In genomic region chr10:73759512-73760115, GRCh38 we compare ENCODE assay signal across 8 cellular contexts. TPM values are rescaled to one million over a fixed set of nuclear protein-coding genes. Genes with fewer than 3 reads are reported as not detected.
DNase-seq lines count a peak whose midpoint lies in the region; ATAC-seq and TF ChIP-seq lines count a peak whose summit lies in the region.

No MANE protein-coding gene starts in this region.

- no peak for TF ChIP-seq CTCF in WERI-Rb-1 (IDR thresholded peaks at IDR 0.05; ENCODE audit: low read depth, low read length)

- H3K36me3 ChIP-seq in CD8-positive, alpha-beta memory T cell (ENCODE audit: insufficient read depth, low read length) = peaks cover 47% of the 10 kb centered on the region
- peaks cover 49% of the 10 kb centered on the region for H3K36me3 ChIP-seq in WERI-Rb-1

- peak overlapping the region; percentile 72 for H3K27ac ChIP-seq in CD8-positive, alpha-beta memory T cell (ENCODE audit: low read depth, low read length)
- H3K27ac ChIP-seq in WERI-Rb-1 = no peak overlapping the region

- no peaks in the 10 kb centered on the region for H3K27me3 Mint-ChIP-seq in CD8-positive, alpha-beta memory T cell
- H3K27me3 Mint-ChIP-seq in immature natural killer cell (ENCODE audit: low read depth in 3 of 3) = peaks cover 4 to 11% (median 11%) of the 10 kb centered on the region in 3 donors

- DNase-seq in CD8-positive, alpha-beta memory T cell = peak; percentile 49 to 92 (median 79)
- DNase-seq in WERI-Rb-1 (peak; percentile 38), immature natural killer cell (peak; percentile 84 to 88 (median 86)), epidermal melanocyte (ENCODE audit: insufficient read length, low spot score) (no peak), CD1c-positive myeloid dendritic cell (ENCODE audit: extremely low spot score) (no peak), superior temporal gyrus (ENCODE audit: extremely low spot score) (no peak), cerebellar nuclear complex (lab: John Stamatoyannopoulos, UW) (no peak)

- no peak overlapping the region for H3K4me3 ChIP-seq in CD8-positive, alpha-beta memory T cell (ENCODE audit: low read length)
- no peak overlapping the region for H3K4me3 ChIP-seq in WERI-Rb-1 (ENCODE audit: low read depth, low read length)

- CTCF ChIA-PET in CD8-positive, alpha-beta memory T cell (lab: Charles Lee) = interaction anchor here (0.9 to 4.2 kb wide), 5 partner anchors 11 to 29 kb away, joined by 3 to 42 read pairs (median 4); partner anchors contain the start of genes CHCHD1 and SEC24C

- no peaks in the 10 kb centered on the region for H3K9me3 Mint-ChIP-seq in CD8-positive, alpha-beta memory T cell
- H3K9me3 Mint-ChIP-seq in immature natural killer cell = peaks cover 0 to 2% (median 0%) of the 10 kb centered on the region in 6 donors

- no peaks in the 10 kb centered on the region for H3K9me3 ChIP-seq in CD8-positive, alpha-beta memory T cell (ENCODE audit: low read length)
- H3K9me3 ChIP-seq in WERI-Rb-1 (ENCODE audit: severe bottlenecking) = no peaks in the 10 kb centered on the region

- H3K27me3 ChIP-seq in CD8-positive, alpha-beta memory T cell (ENCODE audit: insufficient read depth, low read length, poor library complexity, severe bottlenecking) = no peaks in the 10 kb centered on the region
- no peaks in the 10 kb centered on the region for H3K27me3 ChIP-seq in WERI-Rb-1 (ENCODE audit: insufficient read depth, low read depth, severe bottlenecking)

- peaks cover 54% of the 10 kb centered on the region for H3K4me1 ChIP-seq in CD8-positive, alpha-beta memory T cell (ENCODE audit: insufficient read depth, low read length)

- H3K36me3 Mint-ChIP-seq in CD8-positive, alpha-beta memory T cell = peaks cover 19 to 78% (median 25%) of the 10 kb centered on the region in 3 donors
- H3K36me3 Mint-ChIP-seq in immature natural killer cell = peaks cover 21 to 40% (median 23%) of the 10 kb centered on the region in 3 donors

- ATAC-seq in HG03175 (IDR thresholded peaks at IDR 0.05; ENCODE audit: unreplicated experiment) = peak; percentile 49

- peaks cover 71 to 81% (median 78%) of the 10 kb centered on the region in 3 donors for H3K4me1 Mint-ChIP-seq in CD8-positive, alpha-beta memory T cell
- peaks cover 74 to 87% of the 10 kb centered on the region in 2 donors for H3K4me1 Mint-ChIP-seq in immature natural killer cell

- H3K27ac Mint-ChIP-seq in CD8-positive, alpha-beta memory T cell = peak overlapping the region; percentile 90 to 99 (median 95)
- peak overlapping the region; percentile 95 to 100 (median 98) for H3K27ac Mint-ChIP-seq in immature natural killer cell

- H3K4me3 Mint-ChIP-seq in CD8-positive, alpha-beta memory T cell = peak overlapping the region; percentile 34 to 90 (median 74)
- H3K4me3 Mint-ChIP-seq in immature natural killer cell = peak overlapping the region; percentile 79 to 87 (median 82)

- POLR2A ChIA-PET in CD8-positive, alpha-beta memory T cell (lab: Charles Lee) = interaction anchor here (0.5 to 3.3 kb wide), 10 partner anchors 10 to 1462 kb away, joined by 3 to 38 read pairs (median 8); partner anchors contain the start of genes CHCHD1, SEC24C and ZSWIM8

RNA-seq across cellular contexts. Expression of gene SEC24C, which starts 15.4 kb away (rescaled TPM):
- total RNA-seq in CD8-positive, alpha-beta memory T cell = 10 to 100 TPM; 93.1 to 95.9 TPM
- 70.3 TPM for polyA plus RNA-seq in CD8-positive, alpha-beta memory T cell
- 10 to 100 TPM; 15.5 to 77.7 (median 21.3) TPM for polyA plus RNA-seq in immature natural killer cell

RNA-seq across cellular contexts. Expression of gene CHCHD1, which starts 22.2 kb away (rescaled TPM):
- total RNA-seq in CD8-positive, alpha-beta memory T cell = 10 to 100 TPM; 35.8 to 37.2 TPM
- 52.6 TPM for polyA plus RNA-seq in CD8-positive, alpha-beta memory T cell
- 10 to 100 TPM; 24.8 to 46.9 (median 42.7) TPM for polyA plus RNA-seq in immature natural killer cell

RNA-seq across cellular contexts. Expression of gene ZSWIM8, which starts 25.8 kb away (rescaled TPM):
- 10 to 100 TPM; 54.3 to 57.6 TPM for total RNA-seq in CD8-positive, alpha-beta memory T cell
- 26.0 TPM for polyA plus RNA-seq in CD8-positive, alpha-beta memory T cell
- 10 to 100 TPM in 2 of 3 donors, 1 to 10 TPM in 1; 7.3 to 44.7 (median 14.8) TPM for polyA plus RNA-seq in immature natural killer cell

RNA-seq across cellular contexts. Expression of gene NDST2, which starts 51.8 kb away (rescaled TPM):
- 10 to 100 TPM; 39.8 to 43.9 TPM for total RNA-seq in CD8-positive, alpha-beta memory T cell
- polyA plus RNA-seq in CD8-positive, alpha-beta memory T cell = 25.3 TPM
- 10 to 100 TPM; 10.6 to 29.9 (median 10.7) TPM for polyA plus RNA-seq in immature natural killer cell

Comparison
In these comparisons a context has a peak if more than half of its experiments do, and no peak if none do; other contexts are left out.
1. DNase-seq: peak in CD8-positive, alpha-beta memory T cell (5 of 5), WERI-Rb-1 (single experiment) and immature natural killer cell (3 of 3); none in epidermal melanocyte (single experiment), CD1c-positive myeloid dendritic cell (single experiment), superior temporal gyrus (single experiment) and cerebellar nuclear complex (0 of 2).